ENCODE assay signal across 1 cellular context in the genomic region with DNA sequence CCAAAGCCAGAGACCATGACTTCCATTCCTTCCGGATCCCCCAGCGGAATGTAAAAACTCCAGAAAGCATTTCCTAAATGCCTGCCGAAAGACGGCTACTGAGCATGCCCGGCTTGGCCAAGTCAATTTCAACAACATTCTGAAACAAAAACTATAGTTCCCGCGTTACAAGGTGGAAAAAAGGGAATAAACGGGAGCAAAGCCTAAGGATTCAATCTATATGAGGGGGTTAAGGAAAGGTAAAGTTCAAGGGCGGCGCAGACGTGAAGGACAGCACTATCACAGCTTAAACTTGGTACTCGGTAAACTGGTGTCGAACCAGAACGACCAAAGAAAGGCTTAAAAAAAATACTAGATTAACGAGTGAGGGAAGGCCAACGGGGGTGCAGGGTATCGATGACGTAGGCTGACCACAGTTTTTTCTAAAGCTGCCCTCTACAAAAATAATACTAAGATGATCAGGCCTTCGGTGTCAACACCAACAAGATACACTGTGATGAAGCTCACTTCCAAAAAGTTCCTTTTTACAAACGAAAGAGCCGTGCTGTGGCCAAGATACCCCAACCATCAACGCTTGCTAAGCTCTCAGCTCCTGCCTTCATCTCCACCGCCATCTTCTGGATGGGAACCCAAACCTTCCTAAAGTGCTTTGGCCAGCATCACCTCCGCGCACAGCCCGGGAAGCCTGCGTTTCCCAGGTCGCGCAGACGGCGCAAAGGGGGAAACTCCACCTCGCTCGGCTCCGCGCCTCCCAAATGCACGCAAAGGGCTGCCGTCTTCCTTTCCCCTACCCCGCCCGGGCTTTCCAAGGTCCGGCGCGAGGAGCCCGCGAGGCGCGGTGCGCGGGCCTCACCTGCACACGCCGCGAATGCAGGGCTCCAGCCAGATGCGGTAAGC.
A peak's percentile ranks its signal among the peaks of the same experiment; 100 is the strongest.
TF ChIP-seq lines count a peak whose summit lies in the region.

No MANE protein-coding gene starts in this region.

TF ChIP-seq in GM12878, 131 proteins besides CTCF, POLR2A, EP300 and RAD21 (continues in another document):
- TF ChIP-seq NKRF (conservative IDR thresholded peaks at IDR 0.05) (peak; percentile 77; the same call in 1 of the 2 replicates), IRF4 (IDR thresholded peaks at IDR 0.05; ENCODE audit: low read depth, low read length) (no peak), CEBPZ (IDR thresholded peaks at IDR 0.05; ENCODE audit: low read depth, low read length) (no peak), TARDBP (IDR thresholded peaks at IDR 0.05; ENCODE audit: borderline replicate concordance) (no peak), EED (IDR thresholded peaks at IDR 0.05; ENCODE audit: low read depth) (0 out of 2 replicates have a peak, but pooled peaks have one; percentile 34), TCF12 (IDR thresholded peaks at IDR 0.05; ENCODE audit: low read depth, low read length) (no peak), NFXL1 (IDR thresholded peaks at IDR 0.05; ENCODE audit: borderline replicate concordance) (no peak), ZBED1 (IDR thresholded peaks at IDR 0.05; ENCODE audit: borderline replicate concordance) (no peak; the same call in 1 of the 2 replicates), WRNIP1 (IDR thresholded peaks at IDR 0.05; ENCODE audit: borderline replicate concordance, low read depth, low read length) (peak; percentile 94; the same call in 1 of the 2 replicates), SMC3 (IDR thresholded peaks at IDR 0.05; ENCODE audit: borderline replicate concordance, low read length) (peak; percentile 29; the same call in 1 of the 2 replicates), CHD2 (IDR thresholded peaks at IDR 0.05; ENCODE audit: borderline replicate concordance, low read depth, low read length) (peak; percentile 23; the same call in 1 of the 2 replicates), RB1 (IDR thresholded peaks at IDR 0.05; ENCODE audit: borderline replicate concordance) (peak; percentile 33; the same call in 1 of the 2 replicates), MTA3 (IDR thresholded peaks at IDR 0.05; ENCODE audit: borderline replicate concordance, low read length) (0 out of 2 replicates have a peak, but pooled peaks have one; percentile 40), CBX5 (IDR thresholded peaks at IDR 0.05; ENCODE audit: low read depth) (no peak), ATF7 (IDR thresholded peaks at IDR 0.05; ENCODE audit: low read depth) (peak; percentile 96), ETV6 (conservative IDR thresholded peaks at IDR 0.05 in 1 of 2, IDR thresholded peaks at IDR 0.05 in 1 of 2; ENCODE audit: borderline replicate concordance in 1 of 2, low read depth in 1 of 2) (no peak), BACH1 (IDR thresholded peaks at IDR 0.05; ENCODE audit: borderline replicate concordance) (no peak; the same call in 1 of the 2 replicates), ZSCAN29 (IDR thresholded peaks at IDR 0.05) (peak; percentile 47; the same call in 1 of the 2 replicates), YY1 (IDR thresholded peaks at IDR 0.05; ENCODE audit: low read depth, low read length) (peak; percentile 83; the same call in 1 of the 2 replicates), HDGF (IDR thresholded peaks at IDR 0.05) (peak; percentile 74; the same call in 1 of the 2 replicates), JUNB (IDR thresholded peaks at IDR 0.05) (0 out of 2 replicates have a peak, but pooled peaks have one; percentile 23), BRCA1 (IDR thresholded peaks at IDR 0.05; ENCODE audit: low read depth, low read length) (no peak), ZNF207 (IDR thresholded peaks at IDR 0.05; ENCODE audit: borderline replicate concordance) (no peak), FOXK2 (IDR thresholded peaks at IDR 0.05) (no peak), GABPA (IDR thresholded peaks at IDR 0.05; ENCODE audit: low read depth) (no peak), SP1 (IDR thresholded peaks at IDR 0.05; ENCODE audit: low read depth, low read length) (no peak), MYB (IDR thresholded peaks at IDR 0.05; ENCODE audit: borderline replicate concordance, low read depth, low read length) (no peak), SMAD1 (IDR thresholded peaks at IDR 0.05; ENCODE audit: low read depth, partially characterized antibody) (peak; percentile 93), PAX8 (IDR thresholded peaks at IDR 0.05) (no peak), TCF7 (IDR thresholded peaks at IDR 0.05; ENCODE audit: borderline replicate concordance) (no peak), ZBTB11 (CRISPR knock-in tag; IDR thresholded peaks at IDR 0.05) (no peak), MTA2 (IDR thresholded peaks at IDR 0.05; ENCODE audit: low read depth) (peak; percentile 40; the same call in 1 of the 2 replicates), PKNOX1 (IDR thresholded peaks at IDR 0.05) (peak; percentile 60; the same call in 1 of the 2 replicates), SMARCA5 (IDR thresholded peaks at IDR 0.05) (no peak; the same call in 1 of the 2 replicates), RELA (IDR thresholded peaks at IDR 0.05; ENCODE audit: borderline replicate concordance, partially characterized antibody) (peak; percentile 60), PML (IDR thresholded peaks at IDR 0.05; ENCODE audit: low read length) (peak; percentile 68), RUNX3 (IDR thresholded peaks at IDR 0.05; ENCODE audit: low read length) (peak; percentile 93), SIN3A (IDR thresholded peaks at IDR 0.05; ENCODE audit: low read depth, low read length) (peak; percentile 57; the same call in 1 of the 2 replicates), CREM (IDR thresholded peaks at IDR 0.05; ENCODE audit: low read depth) (peak; percentile 88)
- TF ChIP-seq, protein P1, sequence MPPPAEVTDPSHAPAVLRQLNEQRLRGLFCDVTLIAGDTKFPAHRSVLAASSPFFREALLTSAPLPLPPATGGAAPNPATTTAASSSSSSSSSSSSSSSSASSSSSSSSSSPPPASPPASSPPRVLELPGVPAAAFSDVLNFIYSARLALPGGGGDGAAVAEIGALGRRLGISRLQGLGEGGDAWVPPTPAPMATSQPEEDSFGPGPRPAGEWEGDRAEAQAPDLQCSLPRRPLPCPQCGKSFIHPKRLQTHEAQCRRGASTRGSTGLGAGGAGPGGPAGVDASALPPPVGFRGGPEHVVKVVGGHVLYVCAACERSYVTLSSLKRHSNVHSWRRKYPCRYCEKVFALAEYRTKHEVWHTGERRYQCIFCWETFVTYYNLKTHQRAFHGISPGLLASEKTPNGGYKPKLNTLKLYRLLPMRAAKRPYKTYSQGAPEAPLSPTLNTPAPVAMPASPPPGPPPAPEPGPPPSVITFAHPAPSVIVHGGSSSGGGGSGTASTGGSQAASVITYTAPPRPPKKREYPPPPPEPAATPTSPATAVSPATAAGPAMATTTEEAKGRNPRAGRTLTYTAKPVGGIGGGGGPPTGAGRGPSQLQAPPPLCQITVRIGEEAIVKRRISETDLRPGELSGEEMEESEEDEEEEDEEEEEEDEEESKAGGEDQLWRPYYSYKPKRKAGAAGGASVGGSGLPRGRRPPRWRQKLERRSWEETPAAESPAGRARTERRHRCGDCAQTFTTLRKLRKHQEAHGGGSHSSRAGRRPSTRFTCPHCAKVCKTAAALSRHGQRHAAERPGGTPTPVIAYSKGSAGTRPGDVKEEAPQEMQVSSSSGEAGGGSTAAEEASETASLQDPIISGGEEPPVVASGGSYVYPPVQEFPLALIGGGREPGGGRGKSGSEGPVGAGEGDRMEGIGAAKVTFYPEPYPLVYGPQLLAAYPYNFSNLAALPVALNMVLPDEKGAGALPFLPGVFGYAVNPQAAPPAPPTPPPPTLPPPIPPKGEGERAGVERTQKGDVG (CRISPR knock-in tag; IDR thresholded peaks at IDR 0.05), result no peak
- TF ChIP-seq, protein P2, sequence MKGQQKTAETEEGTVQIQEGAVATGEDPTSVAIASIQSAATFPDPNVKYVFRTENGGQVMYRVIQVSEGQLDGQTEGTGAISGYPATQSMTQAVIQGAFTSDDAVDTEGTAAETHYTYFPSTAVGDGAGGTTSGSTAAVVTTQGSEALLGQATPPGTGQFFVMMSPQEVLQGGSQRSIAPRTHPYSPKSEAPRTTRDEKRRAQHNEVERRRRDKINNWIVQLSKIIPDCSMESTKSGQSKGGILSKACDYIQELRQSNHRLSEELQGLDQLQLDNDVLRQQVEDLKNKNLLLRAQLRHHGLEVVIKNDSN (IDR thresholded peaks at IDR 0.05; ENCODE audit: borderline replicate concordance, extremely low read length, insufficient read depth, low read depth, low read length), result no peak
